18 cellular contexts compared by ENCODE assay signal in the genomic region with DNA sequence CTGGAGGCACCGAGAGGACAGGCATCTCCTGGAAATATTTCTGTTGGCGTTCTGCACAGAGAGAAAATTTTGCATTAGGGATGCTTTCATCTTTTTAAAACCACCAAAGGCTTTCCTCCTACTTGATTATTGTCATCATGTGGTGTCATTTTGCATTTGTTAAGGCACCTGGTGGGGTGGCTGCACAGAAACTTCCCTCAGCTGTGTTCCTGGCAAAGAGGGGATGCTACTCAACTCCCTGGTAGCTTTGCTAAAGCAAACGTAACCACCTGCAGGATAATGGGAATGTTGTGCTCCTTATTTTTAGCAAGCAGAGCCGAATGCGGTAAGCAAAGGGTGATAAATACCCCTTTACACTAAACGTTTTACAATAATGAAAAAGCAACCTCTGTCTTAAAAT.
DNase-seq lines count a peak whose midpoint lies in the region; TF ChIP-seq lines count a peak whose summit lies in the region.
"Had no signal": no experiment of that assay in that cellular context is flagged by ENCODE, and none has a peak within 500 bp of the region (broad histone marks: within the 10 kb centered on the region; RNA-seq: fewer than 3 reads in every experiment).

No MANE protein-coding gene starts in this region.

- peak overlapping the region; percentile 90 for H2BK12ac ChIP-seq in trophoblast cell (ENCODE audit: low read length)

- H3K4me1 ChIP-seq in endodermal cell (ENCODE audit: control insufficient read depth, insufficient read depth, low read length) = peaks cover 8% of the 10 kb centered on the region
- peaks cover 23 to 30% of the 10 kb centered on the region in 2 experiments for H3K4me1 ChIP-seq in trophoblast cell (ENCODE audit: control insufficient read depth in 1 of 2, insufficient read depth in 2 of 2, low read length in 2 of 2)
- peaks cover 1% of the 10 kb centered on the region for H3K4me1 ChIP-seq in CD4-positive, alpha-beta memory T cell (ENCODE audit: insufficient read depth, low read length)

- H3K27me3 Mint-ChIP-seq in endodermal cell (ENCODE audit: insufficient read depth) = peaks cover 18% of the 10 kb centered on the region
- H3K27me3 Mint-ChIP-seq in CD4-positive, alpha-beta memory T cell = peaks cover 30 to 38% of the 10 kb centered on the region in 2 donors

- POLR2A ChIA-PET in CD4-positive, alpha-beta memory T cell (lab: Charles Lee; ENCODE audit: partially characterized antibody) = no interaction called here

- H3K27ac Mint-ChIP-seq in endodermal cell = no peak overlapping the region
- no peak overlapping the region for H3K27ac Mint-ChIP-seq in CD4-positive, alpha-beta memory T cell
- H3K27ac Mint-ChIP-seq: CD8-positive, alpha-beta memory T cell had no signal

- WGBS in endodermal cell (ENCODE audit: insufficient coverage in 1 of 2, insufficient read length in 1 of 2), 2 experiments = 17 to 50% methylated on average over 4 to 6 of the region's 6 CpGs
- WGBS in trophoblast cell (ENCODE audit: extremely low coverage, insufficient coverage, insufficient read length) = no CpG with 5 or more reads among the region's 6 CpGs

- peak overlapping the region; percentile 72 for H4K91ac ChIP-seq in trophoblast cell (ENCODE audit: low read depth, low read length)

- peaks cover 28% of the 10 kb centered on the region for H3K4me1 Mint-ChIP-seq in endodermal cell
- H3K4me1 Mint-ChIP-seq in CD4-positive, alpha-beta memory T cell = peaks cover under 1 to 3% (median 2%) of the 10 kb centered on the region in 4 donors

- CTCF ChIA-PET in CD4-positive, alpha-beta memory T cell (lab: Charles Lee; ENCODE audit: partially characterized antibody) = no interaction called here

- no peak overlapping the region for H3K4me3 ChIP-seq in endodermal cell (ENCODE audit: low read length)
- H3K4me3 ChIP-seq in trophoblast cell (ENCODE audit: low read depth, low read length) = no peak overlapping the region
- H3K4me3 ChIP-seq in CD4-positive, alpha-beta memory T cell (ENCODE audit: low read length in 2 of 2) = no peak overlapping the region
- H3K4me3 ChIP-seq: K562 had no signal

- H3K23ac ChIP-seq in trophoblast cell (ENCODE audit: low read length) = no peak overlapping the region

- H3K27ac ChIP-seq in endodermal cell (ENCODE audit: low read depth, low read length) (no peak overlapping the region), trophoblast cell (ENCODE audit: low read depth, low read length) (no peak overlapping the region)
- H3K27ac ChIP-seq in CD4-positive, alpha-beta memory T cell (ENCODE audit: low read depth, low read length) = no peak overlapping the region
- H3K27ac ChIP-seq: 22Rv1 had no signal

- H3K79me2 ChIP-seq in trophoblast cell (ENCODE audit: control insufficient read depth, insufficient read depth, low read length, poor library complexity) = no peaks in the 10 kb centered on the region

- peak overlapping the region; percentile 15 for H2BK120ac ChIP-seq in trophoblast cell (ENCODE audit: insufficient read depth, low read length, poor library complexity)

- H3K14ac ChIP-seq in trophoblast cell (ENCODE audit: low read length) = no peak overlapping the region

- H3K4me3 Mint-ChIP-seq in endodermal cell = no peak overlapping the region
- H3K4me3 Mint-ChIP-seq in CD4-positive, alpha-beta memory T cell = no peak overlapping the region
- H3K4me3 Mint-ChIP-seq: CD8-positive, alpha-beta memory T cell had no signal

- intact Hi-C loops in CD4-positive, alpha-beta memory T cell (cut with micrococcal nuclease) = no loop called here

- H3K36me3 Mint-ChIP-seq in endodermal cell (ENCODE audit: low read depth) = no peaks in the 10 kb centered on the region
- no peaks in the 10 kb centered on the region for H3K36me3 Mint-ChIP-seq in CD4-positive, alpha-beta memory T cell
- H3K36me3 Mint-ChIP-seq: CD8-positive, alpha-beta memory T cell had no signal

- H2AFZ ChIP-seq in trophoblast cell (ENCODE audit: insufficient read depth, low read length, poor library complexity) = no peak overlapping the region

- no peaks in the 10 kb centered on the region for H3K9me3 Mint-ChIP-seq in endodermal cell
- no peaks in the 10 kb centered on the region for H3K9me3 Mint-ChIP-seq in CD4-positive, alpha-beta memory T cell
- H3K9me3 Mint-ChIP-seq: CD8-positive, alpha-beta memory T cell had no signal

- H3K27me3 ChIP-seq in endodermal cell (ENCODE audit: control insufficient read depth, insufficient read depth, low read length, poor library complexity, severe bottlenecking) = peaks cover 17% of the 10 kb centered on the region
- no peaks in the 10 kb centered on the region for H3K27me3 ChIP-seq in trophoblast cell (ENCODE audit: insufficient read depth, low read length)
- peaks cover 7% of the 10 kb centered on the region for H3K27me3 ChIP-seq in CD4-positive, alpha-beta memory T cell (ENCODE audit: insufficient read depth, low read length)

- no peak for TF ChIP-seq CTCF in endodermal cell (conservative IDR thresholded peaks at IDR 0.05)

- H3K18ac ChIP-seq in trophoblast cell (ENCODE audit: low read length) = no peak overlapping the region

- no peak overlapping the region for H4K12ac ChIP-seq in trophoblast cell (ENCODE audit: low read depth, low read length)

- no peak overlapping the region for H2AK5ac ChIP-seq in trophoblast cell (ENCODE audit: low read length)

- H2BK5ac ChIP-seq in trophoblast cell (ENCODE audit: low read depth, low read length, poor library complexity) = no peak overlapping the region

- peak; percentile 25 for DNase-seq in NCI-H1092 treated with DMSO at 0.1 percent for 48 hours (lab: John Stamatoyannopoulos, UW)
- no peak for DNase-seq in NCI-H1092 (lab: John Stamatoyannopoulos, UW)
- peak; percentile 26 for DNase-seq in NCI-H345 (lab: John Stamatoyannopoulos, UW)
- DNase-seq in endodermal cell = peak; percentile 58
- no peak for DNase-seq in trophoblast cell
- no peak for DNase-seq in NCI-H146 treated with DMSO at 0.1 percent for 48 hours (lab: John Stamatoyannopoulos, UW; ENCODE audit: unreplicated experiment)
- DNase-seq in ACHN = no peak
- DNase-seq in CD4-positive, alpha-beta memory T cell = no peak
- DNase-seq: C1 segment of cervical spinal cord; CD8-positive, alpha-beta memory T cell; MM.1S; NCI-H1105; NCI-H1694 treated with DMSO at 0.1 percent for 48 hours; NCI-H226; NCI-H524 treated with DMSO at 0.1 percent for 48 hours; Right ventricle myocardium superior had no signal

- no peaks in the 10 kb centered on the region for H3K9me3 ChIP-seq in endodermal cell (ENCODE audit: control insufficient read depth, low read length)
- H3K9me3 ChIP-seq in trophoblast cell (ENCODE audit: insufficient read depth, low read depth, low read length) = no peaks in the 10 kb centered on the region
- H3K9me3 ChIP-seq in CD4-positive, alpha-beta memory T cell (ENCODE audit: control insufficient read depth in 1 of 2, low read length in 2 of 2) = no peaks in the 10 kb centered on the region

- no peak overlapping the region for H4K8ac ChIP-seq in trophoblast cell (ENCODE audit: low read depth, low read length)

- H3K4me2 ChIP-seq in trophoblast cell (ENCODE audit: low read length) = no peak overlapping the region

- H3K36me3 ChIP-seq in endodermal cell (ENCODE audit: control insufficient read depth, insufficient read depth, low read length) (no peaks in the 10 kb centered on the region), trophoblast cell (ENCODE audit: control insufficient read depth in 1 of 2, insufficient read depth in 2 of 2, low read length in 2 of 2) (no peaks in the 10 kb centered on the region)
- no peaks in the 10 kb centered on the region for H3K36me3 ChIP-seq in CD4-positive, alpha-beta memory T cell (ENCODE audit: insufficient read depth, low read length)

- H3K9ac ChIP-seq in endodermal cell (ENCODE audit: extremely low read depth, low read length, poor library complexity, severe bottlenecking) = no peak overlapping the region
- no peak overlapping the region for H3K9ac ChIP-seq in trophoblast cell (ENCODE audit: low read length)

- peaks cover 14% of the 10 kb centered on the region for H3K79me1 ChIP-seq in trophoblast cell (ENCODE audit: low read length)

- H3K4ac ChIP-seq in trophoblast cell (ENCODE audit: low read depth, low read length) = no peak overlapping the region

- in situ Hi-C loops in ACHN (cut with HindIII; ENCODE audit: low pct_ligation_motif_present, low pct_unique_long_range_greater_than_20kb, low sequenced_read_pairs) = no loop called here

Comparison
In these comparisons a context has a peak if more than half of its experiments do, and no peak if none do; other contexts are left out.
1. DNase-seq: peak in NCI-H1092 treated with DMSO at 0.1 percent for 48 hours (single experiment), NCI-H345 (single experiment) and endodermal cell (single experiment); none in NCI-H1092 (single experiment), trophoblast cell (0 of 2), NCI-H146 treated with DMSO at 0.1 percent for 48 hours (single experiment), ACHN (single experiment) and CD4-positive, alpha-beta memory T cell (0 of 5).